In genomic region chr17:75764711-75765421, GRCh38 we compare ENCODE assay signal across 8 cellular contexts. TPM values are rescaled to one million over a fixed set of nuclear protein-coding genes. Genes with fewer than 3 reads are reported as not detected.
A peak's percentile ranks its signal among the peaks of the same experiment; 100 is the strongest.
DNase-seq lines count a peak whose midpoint lies in the region; ATAC-seq and TF ChIP-seq lines count a peak whose summit lies in the region.

GALK1 (minus strand) TSS chr17:75765192; CDS start chr17:75765136, 56 bp downstream.

- 0 to 1% (median 0%) methylated on average over 3 to 71 of the region's 71 CpGs; no CpG with 5 or more reads in 1 of the 4 donors for WGBS in adrenal gland, 4 donors
- 0 to 2% (median 0%) methylated on average over 38 to 71 of the region's 71 CpGs for WGBS in psoas muscle, 3 donors

- ATAC-seq in GM19455 (IDR thresholded peaks at IDR 0.05; ENCODE audit: unreplicated experiment), result peak; percentile 66
- peak; percentile 93 for ATAC-seq in left cardiac atrium
- ATAC-seq in psoas muscle, result peak; percentile 82 to 88 (median 86)

- TF ChIP-seq CTCF in adrenal gland (IDR thresholded peaks at IDR 0.05) (peak in 5 of 6 experiments; percentile 18 to 58 (median 49)), psoas muscle (IDR thresholded peaks at IDR 0.05) (peak; percentile 49)

- TF ChIP-seq POLR2A in adrenal gland (IDR thresholded peaks at IDR 0.05), result peak; percentile 38 to 55

- H3K9me3 ChIP-seq in adrenal gland (replicated peaks in 1 of 3), result no peaks in the 10 kb centered on the region
- no peaks in the 10 kb centered on the region for H3K9me3 ChIP-seq in psoas muscle

- H3K4me3 ChIP-seq in adrenal gland (peak within 1 kb of the TSS; percentile 16 to 57 (median 50)), psoas muscle (peak within 1 kb of the TSS; percentile 83)

- intact Hi-C loops in adrenal gland (cut with DNase I) (loop anchor here (10.0 kb wide), 2 partner anchors 50 to 60 kb away; no protein-coding TSS in a partner anchor), left cardiac atrium (cut with DNase I) (loop anchor here in 1 of 2 donors (10.0 kb wide), 1 partner anchor 130 kb away; the partner anchor contains the start of gene TRIM65), psoas muscle (cut with DNase I) (loop anchor here in 1 of 2 donors (5.0 kb wide), 1 partner anchor 132 kb away; the partner anchor contains the start of gene TRIM65)

- peak; percentile 56 for DNase-seq in COR-L47 (lab: John Stamatoyannopoulos, UW)
- DNase-seq in HuH-7.5 (ENCODE audit: low spot score), result peak; percentile 72
- peak; percentile 65 for DNase-seq in T follicular helper cell (ENCODE audit: low read depth)
- peak; percentile 67 to 81 (median 75) for DNase-seq in adrenal gland
- peak; percentile 86 for DNase-seq in left cardiac atrium
- peak; percentile 81 to 84 for DNase-seq in psoas muscle
- no peak for DNase-seq in kidney glomerular epithelial cell (lab: John Stamatoyannopoulos, UW)

- H3K36me3 ChIP-seq in adrenal gland (replicated peaks in 1 of 2) (no peaks in the 10 kb centered on the region), psoas muscle (ENCODE audit: insufficient read depth in 1 of 2, low read depth in 1 of 2) (no peaks in the 10 kb centered on the region)

- H3K4me1 ChIP-seq in adrenal gland (replicated peaks in 1 of 2) (peaks cover 2 to 13% of the 10 kb centered on the region in 2 donors), psoas muscle (peaks cover 12% of the 10 kb centered on the region)

- H3K27ac ChIP-seq in adrenal gland (peak within 1 kb of the TSS in 4 of 5 donors; percentile 40 to 91 (median 76)), psoas muscle (peak within 1 kb of the TSS; percentile 82)

- H3K27me3 ChIP-seq in adrenal gland (no peaks in the 10 kb centered on the region), psoas muscle (ENCODE audit: insufficient read depth in 3 of 3, low read length in 2 of 3) (no peaks in the 10 kb centered on the region)

RNA-seq across cellular contexts. Expression of gene GALK1, which starts in this region (rescaled TPM):
- total RNA-seq in adrenal gland (10 to 100 TPM; 13.9 to 47.3 (median 24.6) TPM), left cardiac atrium (10 to 100 TPM; 22.0 to 22.9 TPM), psoas muscle (10 to 100 TPM in 1 of 4 donors, 1 to 10 TPM in 3; 7.1 to 13.2 (median 9.4) TPM)
- polyA plus RNA-seq in adrenal gland (10 to 100 TPM in 2 of 3 donors, 1 to 10 TPM in 1; 1.4 to 39.1 (median 37.2) TPM), psoas muscle (10 to 100 TPM in 2 of 3 donors, 1 to 10 TPM in 1; 8.3 to 12.8 (median 11.0) TPM)
